ENCODE assay signal across 22 cellular contexts in the genomic region with DNA sequence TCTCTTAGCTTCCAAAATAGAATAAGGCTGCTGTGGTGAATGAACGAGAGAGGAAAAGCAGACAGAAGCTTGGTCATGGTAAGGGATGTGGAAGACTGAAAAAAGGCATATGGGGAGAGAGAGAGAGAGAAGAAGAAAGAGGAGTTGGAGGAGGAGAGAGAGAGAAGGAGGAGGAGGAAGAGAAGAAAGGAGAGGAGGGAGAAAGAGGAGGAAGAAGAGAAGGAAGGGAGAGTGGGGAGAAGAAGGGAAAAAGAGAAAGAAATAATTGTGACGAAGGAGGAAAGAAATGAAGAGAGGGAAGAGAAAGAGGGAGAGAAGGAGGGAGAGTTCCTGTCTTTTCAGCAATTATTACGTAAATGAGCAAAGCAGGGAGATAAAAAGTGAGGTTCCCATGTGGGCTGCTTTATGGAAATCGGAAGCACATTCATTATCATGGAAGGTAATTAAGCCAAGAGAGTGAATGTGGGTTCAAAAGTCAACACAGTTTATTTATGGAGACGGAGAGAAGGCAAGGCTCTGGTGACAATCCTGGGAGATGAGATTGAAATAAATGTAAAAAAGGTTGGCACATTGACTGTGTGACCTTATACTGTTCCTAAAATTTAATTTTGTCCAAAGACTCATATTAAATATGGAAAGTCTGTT.
"Had no signal": no experiment of that assay in that cellular context is flagged by ENCODE, and none has a peak within 500 bp of the region (broad histone marks: within the 10 kb centered on the region; RNA-seq: fewer than 3 reads in every experiment).

No MANE protein-coding gene starts in this region.

- H3K27me3 ChIP-seq: left lung, sigmoid colon, testis, upper lobe of left lung had no signal

- H3K4me3 ChIP-seq: dorsolateral prefrontal cortex, left lung, psoas muscle, sigmoid colon, spleen, testis, tibial artery, upper lobe of left lung had no signal

- H3K27ac ChIP-seq: dorsolateral prefrontal cortex, left lung, psoas muscle, sigmoid colon, spleen, testis, tibial artery, upper lobe of left lung had no signal

- H3K36me3 ChIP-seq: left lung, sigmoid colon, spleen, tibial artery, upper lobe of left lung had no signal

- FAIRE-seq: frontal cortex, kidney, urothelium cell line had no signal

- H3K9me3 ChIP-seq: left lung, psoas muscle, sigmoid colon, spleen, testis, tibial artery, upper lobe of left lung had no signal

- H3K36me3 Mint-ChIP-seq: mesothelial cell of epicardium; naive thymus-derived CD8-positive, alpha-beta T cell; stimulated activated memory B cell treated with anti-CD40 and anti-IgM and Interleukin-4, amounts not matched to agents 10 μg/mL and 1 μg/mL and 100 μg/mL, for 72 hours had no signal

- H3K4me3 Mint-ChIP-seq: mesothelial cell of epicardium; naive thymus-derived CD8-positive, alpha-beta T cell; nephron progenitor cell; stimulated activated memory B cell treated with anti-CD40 and anti-IgM and Interleukin-4, amounts not matched to agents 10 μg/mL and 1 μg/mL and 100 μg/mL, for 72 hours had no signal

- DNase-seq: dorsolateral prefrontal cortex; effector CD4-positive, alpha-beta T cell; kidney; left lung; mesenchymal stem cell; naive thymus-derived CD8-positive, alpha-beta T cell; nephron progenitor cell; nucleus accumbens; psoas muscle; right cardiac atrium; sigmoid colon; spleen; stimulated activated CD4-positive, alpha-beta T cell treated with anti-CD3 and anti-CD28 coated beads, Interleukin-4, amount 100 ng/mL, for 4 hours; stimulated activated naive CD8-positive, alpha-beta T cell treated with anti-CD3 and anti-CD28 coated beads, Interleukin-15, Interleukin-2, amounts not matched to agents 100 U/mL and 50 U/mL, for 24 hours; substantia nigra; testis; tibial artery; upper lobe of left lung had no signal

- H3K9me3 Mint-ChIP-seq: mesothelial cell of epicardium; naive thymus-derived CD8-positive, alpha-beta T cell; nephron progenitor cell; stimulated activated memory B cell treated with anti-CD40 and anti-IgM and Interleukin-4, amounts not matched to agents 10 μg/mL and 1 μg/mL and 100 μg/mL, for 72 hours had no signal

- H3K4me1 ChIP-seq: left lung, psoas muscle, sigmoid colon, spleen, testis, tibial artery, upper lobe of left lung had no signal

- H3K4me1 Mint-ChIP-seq: mesothelial cell of epicardium; naive thymus-derived CD8-positive, alpha-beta T cell; stimulated activated memory B cell treated with anti-CD40 and anti-IgM and Interleukin-4, amounts not matched to agents 10 μg/mL and 1 μg/mL and 100 μg/mL, for 72 hours had no signal

- H3K27ac Mint-ChIP-seq: mesothelial cell of epicardium; naive thymus-derived CD8-positive, alpha-beta T cell; nephron progenitor cell; stimulated activated memory B cell treated with anti-CD40 and anti-IgM and Interleukin-4, amounts not matched to agents 10 μg/mL and 1 μg/mL and 100 μg/mL, for 72 hours had no signal

- ATAC-seq: left lung; naive thymus-derived CD8-positive, alpha-beta T cell; psoas muscle; right cardiac atrium; stimulated activated memory B cell treated with anti-CD40 and anti-IgM and Interleukin-4, amounts not matched to agents 10 μg/mL and 1 μg/mL and 100 μg/mL, for 72 hours; stimulated activated naive CD8-positive, alpha-beta T cell treated with anti-CD3 and anti-CD28 coated beads, Interleukin-15, Interleukin-2, amounts not matched to agents 100 U/mL and 50 U/mL, for 24 hours had no signal
